In the genomic region with DNA sequence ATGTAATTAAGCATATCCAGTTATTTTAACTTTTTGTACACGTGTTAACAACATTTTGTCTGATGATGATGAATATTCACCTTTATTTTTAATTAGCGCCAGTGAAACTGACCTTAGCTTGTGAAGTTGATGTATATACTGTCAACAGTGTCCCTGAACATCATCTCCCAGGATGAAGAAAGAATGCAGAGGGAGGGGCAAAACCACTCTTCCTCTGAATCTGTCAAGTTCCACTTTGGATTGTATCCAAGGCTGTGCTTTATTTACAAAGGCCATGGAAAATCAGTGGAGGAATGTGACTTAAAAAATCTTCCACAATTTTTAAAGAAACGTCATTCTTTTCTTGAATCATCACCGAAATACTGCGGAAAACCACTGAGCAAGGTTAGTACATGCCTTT, we compare ENCODE assay signal across 1 cellular context.
TF ChIP-seq lines count a peak whose summit lies in the region.

No MANE protein-coding gene starts in this region.

TF ChIP-seq in HepG2, 621 proteins besides CTCF, POLR2A, EP300 and RAD21 (continued from another document and continues in another):
- TF ChIP-seq, protein P1, sequence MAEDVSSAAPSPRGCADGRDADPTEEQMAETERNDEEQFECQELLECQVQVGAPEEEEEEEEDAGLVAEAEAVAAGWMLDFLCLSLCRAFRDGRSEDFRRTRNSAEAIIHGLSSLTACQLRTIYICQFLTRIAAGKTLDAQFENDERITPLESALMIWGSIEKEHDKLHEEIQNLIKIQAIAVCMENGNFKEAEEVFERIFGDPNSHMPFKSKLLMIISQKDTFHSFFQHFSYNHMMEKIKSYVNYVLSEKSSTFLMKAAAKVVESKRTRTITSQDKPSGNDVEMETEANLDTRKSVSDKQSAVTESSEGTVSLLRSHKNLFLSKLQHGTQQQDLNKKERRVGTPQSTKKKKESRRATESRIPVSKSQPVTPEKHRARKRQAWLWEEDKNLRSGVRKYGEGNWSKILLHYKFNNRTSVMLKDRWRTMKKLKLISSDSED (CRISPR knock-in tag; IDR thresholded peaks at IDR 0.05), result no peak
- TF ChIP-seq, protein P2, sequence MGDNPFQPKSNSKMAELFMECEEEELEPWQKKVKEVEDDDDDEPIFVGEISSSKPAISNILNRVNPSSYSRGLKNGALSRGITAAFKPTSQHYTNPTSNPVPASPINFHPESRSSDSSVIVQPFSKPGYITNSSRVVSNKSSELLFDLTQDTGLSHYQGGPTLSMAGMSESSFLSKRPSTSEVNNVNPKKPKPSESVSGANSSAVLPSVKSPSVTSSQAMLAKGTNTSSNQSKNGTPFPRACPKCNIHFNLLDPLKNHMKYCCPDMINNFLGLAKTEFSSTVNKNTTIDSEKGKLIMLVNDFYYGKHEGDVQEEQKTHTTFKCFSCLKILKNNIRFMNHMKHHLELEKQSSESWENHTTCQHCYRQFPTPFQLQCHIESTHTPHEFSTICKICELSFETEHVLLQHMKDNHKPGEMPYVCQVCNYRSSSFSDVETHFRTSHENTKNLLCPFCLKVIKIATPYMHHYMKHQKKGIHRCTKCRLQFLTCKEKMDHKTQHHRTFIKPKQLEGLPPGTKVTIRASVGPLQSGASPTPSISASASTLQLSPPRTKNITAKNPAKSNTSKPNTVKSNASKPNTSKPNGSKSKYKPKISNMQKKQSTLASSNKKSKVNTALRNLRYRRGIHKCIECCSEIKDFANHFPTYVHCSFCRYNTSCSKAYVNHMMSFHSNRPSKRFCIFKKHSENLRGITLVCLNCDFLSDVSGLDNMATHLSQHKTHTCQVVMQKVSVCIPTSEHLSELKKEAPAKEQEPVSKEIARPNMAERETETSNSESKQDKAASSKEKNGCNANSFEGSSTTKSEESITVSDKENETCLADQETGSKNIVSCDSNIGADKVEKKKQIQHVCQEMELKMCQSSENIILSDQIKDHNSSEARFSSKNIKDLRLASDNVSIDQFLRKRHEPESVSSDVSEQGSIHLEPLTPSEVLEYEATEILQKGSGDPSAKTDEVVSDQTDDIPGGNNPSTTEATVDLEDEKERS (CRISPR knock-in tag; IDR thresholded peaks at IDR 0.05), result no peak
- TF ChIP-seq ETV5 (CRISPR knock-in tag; IDR thresholded peaks at IDR 0.05; ENCODE audit: borderline replicate concordance) (peak; percentile 53; the same call in 1 of the 2 replicates), PLRG1 (conservative IDR thresholded peaks at IDR 0.05) (no peak), DNMT1 (CRISPR knock-in tag; IDR thresholded peaks at IDR 0.05) (no peak), IRF2 (CRISPR knock-in tag; IDR thresholded peaks at IDR 0.05) (peak; percentile 84; the same call in 1 of the 2 replicates), ZNF790 (CRISPR knock-in tag; IDR thresholded peaks at IDR 0.05; ENCODE audit: borderline replicate concordance) (no peak), CHD4 (IDR thresholded peaks at IDR 0.05; ENCODE audit: borderline replicate concordance, low read length) (0 out of 2 replicates have a peak, but pooled peaks have one; percentile 17), ZSCAN22 (CRISPR knock-in tag; IDR thresholded peaks at IDR 0.05) (no peak), FOXO1 (CRISPR knock-in tag; IDR thresholded peaks at IDR 0.05) (peak; percentile 65; the same call in 1 of the 2 replicates), ZNF20 (CRISPR knock-in tag; IDR thresholded peaks at IDR 0.05) (no peak), MTA3 (CRISPR knock-in tag; IDR thresholded peaks at IDR 0.05) (no peak), EED (CRISPR knock-in tag; IDR thresholded peaks at IDR 0.05) (no peak), ZNF10 (CRISPR knock-in tag; IDR thresholded peaks at IDR 0.05; ENCODE audit: borderline replicate concordance, low read depth) (no peak), ZBTB20 (CRISPR knock-in tag; IDR thresholded peaks at IDR 0.05; ENCODE audit: borderline replicate concordance, low read depth) (peak; percentile 75), ZNF850 (CRISPR knock-in tag; conservative IDR thresholded peaks at IDR 0.05) (no peak), SIX4 (CRISPR knock-in tag; IDR thresholded peaks at IDR 0.05) (peak; percentile 59; the same call in 1 of the 2 replicates), SRSF1 (optimal IDR thresholded peaks at IDR 0.05; ENCODE audit: low read depth, low read length) (no peak), NR1H2 (CRISPR knock-in tag; IDR thresholded peaks at IDR 0.05; ENCODE audit: borderline replicate concordance, low read depth) (no peak), ZNF382 (CRISPR knock-in tag; IDR thresholded peaks at IDR 0.05; ENCODE audit: borderline replicate concordance) (no peak), HMG20A (CRISPR knock-in tag; IDR thresholded peaks at IDR 0.05; ENCODE audit: borderline replicate concordance) (peak; percentile 82; the same call in 1 of the 2 replicates), ZNF441 (CRISPR knock-in tag; IDR thresholded peaks at IDR 0.05; ENCODE audit: borderline replicate concordance) (no peak), SOX13 (IDR thresholded peaks at IDR 0.05) (0 out of 2 replicates have a peak, but pooled peaks have one; percentile 28), SOX13 (CRISPR knock-in tag; conservative IDR thresholded peaks at IDR 0.05 in 1 of 2, IDR thresholded peaks at IDR 0.05 in 1 of 2) (peak in 1 of 2 experiments; percentile 89; a peak in 2 of 4 replicates), JUND (CRISPR knock-in tag; IDR thresholded peaks at IDR 0.05) (no peak), ATM (IDR thresholded peaks at IDR 0.05; ENCODE audit: borderline replicate concordance) (no peak), AHR (CRISPR knock-in tag; IDR thresholded peaks at IDR 0.05) (no peak), TBP (CRISPR knock-in tag; IDR thresholded peaks at IDR 0.05) (no peak), SRF (IDR thresholded peaks at IDR 0.05; ENCODE audit: low read depth, low read length) (no peak), ZNF234 (CRISPR knock-in tag; conservative IDR thresholded peaks at IDR 0.05) (no peak), MIER2 (CRISPR knock-in tag; IDR thresholded peaks at IDR 0.05) (peak; percentile 19; the same call in 1 of the 2 replicates)
- TF ChIP-seq, protein P3, sequence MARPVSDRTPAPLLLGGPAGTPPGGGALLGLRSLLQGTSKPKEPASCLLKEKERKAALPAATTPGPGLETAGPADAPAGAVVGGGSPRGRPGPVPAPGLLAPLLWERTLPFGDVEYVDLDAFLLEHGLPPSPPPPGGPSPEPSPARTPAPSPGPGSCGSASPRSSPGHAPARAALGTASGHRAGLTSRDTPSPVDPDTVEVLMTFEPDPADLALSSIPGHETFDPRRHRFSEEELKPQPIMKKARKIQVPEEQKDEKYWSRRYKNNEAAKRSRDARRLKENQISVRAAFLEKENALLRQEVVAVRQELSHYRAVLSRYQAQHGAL (CRISPR knock-in tag; IDR thresholded peaks at IDR 0.05; ENCODE audit: not compliant biosample characterization), result no peak
- TF ChIP-seq, protein P4, sequence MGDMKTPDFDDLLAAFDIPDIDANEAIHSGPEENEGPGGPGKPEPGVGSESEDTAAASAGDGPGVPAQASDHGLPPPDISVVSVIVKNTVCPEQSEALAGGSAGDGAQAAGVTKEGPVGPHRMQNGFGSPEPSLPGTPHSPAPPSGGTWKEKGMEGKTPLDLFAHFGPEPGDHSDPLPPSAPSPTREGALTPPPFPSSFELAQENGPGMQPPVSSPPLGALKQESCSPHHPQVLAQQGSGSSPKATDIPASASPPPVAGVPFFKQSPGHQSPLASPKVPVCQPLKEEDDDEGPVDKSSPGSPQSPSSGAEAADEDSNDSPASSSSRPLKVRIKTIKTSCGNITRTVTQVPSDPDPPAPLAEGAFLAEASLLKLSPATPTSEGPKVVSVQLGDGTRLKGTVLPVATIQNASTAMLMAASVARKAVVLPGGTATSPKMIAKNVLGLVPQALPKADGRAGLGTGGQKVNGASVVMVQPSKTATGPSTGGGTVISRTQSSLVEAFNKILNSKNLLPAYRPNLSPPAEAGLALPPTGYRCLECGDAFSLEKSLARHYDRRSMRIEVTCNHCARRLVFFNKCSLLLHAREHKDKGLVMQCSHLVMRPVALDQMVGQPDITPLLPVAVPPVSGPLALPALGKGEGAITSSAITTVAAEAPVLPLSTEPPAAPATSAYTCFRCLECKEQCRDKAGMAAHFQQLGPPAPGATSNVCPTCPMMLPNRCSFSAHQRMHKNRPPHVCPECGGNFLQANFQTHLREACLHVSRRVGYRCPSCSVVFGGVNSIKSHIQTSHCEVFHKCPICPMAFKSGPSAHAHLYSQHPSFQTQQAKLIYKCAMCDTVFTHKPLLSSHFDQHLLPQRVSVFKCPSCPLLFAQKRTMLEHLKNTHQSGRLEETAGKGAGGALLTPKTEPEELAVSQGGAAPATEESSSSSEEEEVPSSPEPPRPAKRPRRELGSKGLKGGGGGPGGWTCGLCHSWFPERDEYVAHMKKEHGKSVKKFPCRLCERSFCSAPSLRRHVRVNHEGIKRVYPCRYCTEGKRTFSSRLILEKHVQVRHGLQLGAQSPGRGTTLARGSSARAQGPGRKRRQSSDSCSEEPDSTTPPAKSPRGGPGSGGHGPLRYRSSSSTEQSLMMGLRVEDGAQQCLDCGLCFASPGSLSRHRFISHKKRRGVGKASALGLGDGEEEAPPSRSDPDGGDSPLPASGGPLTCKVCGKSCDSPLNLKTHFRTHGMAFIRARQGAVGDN (CRISPR knock-in tag; IDR thresholded peaks at IDR 0.05), result no peak
- TF ChIP-seq, protein P5, sequence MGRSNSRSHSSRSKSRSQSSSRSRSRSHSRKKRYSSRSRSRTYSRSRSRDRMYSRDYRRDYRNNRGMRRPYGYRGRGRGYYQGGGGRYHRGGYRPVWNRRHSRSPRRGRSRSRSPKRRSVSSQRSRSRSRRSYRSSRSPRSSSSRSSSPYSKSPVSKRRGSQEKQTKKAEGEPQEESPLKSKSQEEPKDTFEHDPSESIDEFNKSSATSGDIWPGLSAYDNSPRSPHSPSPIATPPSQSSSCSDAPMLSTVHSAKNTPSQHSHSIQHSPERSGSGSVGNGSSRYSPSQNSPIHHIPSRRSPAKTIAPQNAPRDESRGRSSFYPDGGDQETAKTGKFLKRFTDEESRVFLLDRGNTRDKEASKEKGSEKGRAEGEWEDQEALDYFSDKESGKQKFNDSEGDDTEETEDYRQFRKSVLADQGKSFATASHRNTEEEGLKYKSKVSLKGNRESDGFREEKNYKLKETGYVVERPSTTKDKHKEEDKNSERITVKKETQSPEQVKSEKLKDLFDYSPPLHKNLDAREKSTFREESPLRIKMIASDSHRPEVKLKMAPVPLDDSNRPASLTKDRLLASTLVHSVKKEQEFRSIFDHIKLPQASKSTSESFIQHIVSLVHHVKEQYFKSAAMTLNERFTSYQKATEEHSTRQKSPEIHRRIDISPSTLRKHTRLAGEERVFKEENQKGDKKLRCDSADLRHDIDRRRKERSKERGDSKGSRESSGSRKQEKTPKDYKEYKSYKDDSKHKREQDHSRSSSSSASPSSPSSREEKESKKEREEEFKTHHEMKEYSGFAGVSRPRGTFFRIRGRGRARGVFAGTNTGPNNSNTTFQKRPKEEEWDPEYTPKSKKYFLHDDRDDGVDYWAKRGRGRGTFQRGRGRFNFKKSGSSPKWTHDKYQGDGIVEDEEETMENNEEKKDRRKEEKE (IDR thresholded peaks at IDR 0.05), result no peak
- TF ChIP-seq, protein P6, sequence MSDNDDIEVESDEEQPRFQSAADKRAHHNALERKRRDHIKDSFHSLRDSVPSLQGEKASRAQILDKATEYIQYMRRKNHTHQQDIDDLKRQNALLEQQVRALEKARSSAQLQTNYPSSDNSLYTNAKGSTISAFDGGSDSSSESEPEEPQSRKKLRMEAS (IDR thresholded peaks at IDR 0.05), result no peak
- TF ChIP-seq, protein P7, sequence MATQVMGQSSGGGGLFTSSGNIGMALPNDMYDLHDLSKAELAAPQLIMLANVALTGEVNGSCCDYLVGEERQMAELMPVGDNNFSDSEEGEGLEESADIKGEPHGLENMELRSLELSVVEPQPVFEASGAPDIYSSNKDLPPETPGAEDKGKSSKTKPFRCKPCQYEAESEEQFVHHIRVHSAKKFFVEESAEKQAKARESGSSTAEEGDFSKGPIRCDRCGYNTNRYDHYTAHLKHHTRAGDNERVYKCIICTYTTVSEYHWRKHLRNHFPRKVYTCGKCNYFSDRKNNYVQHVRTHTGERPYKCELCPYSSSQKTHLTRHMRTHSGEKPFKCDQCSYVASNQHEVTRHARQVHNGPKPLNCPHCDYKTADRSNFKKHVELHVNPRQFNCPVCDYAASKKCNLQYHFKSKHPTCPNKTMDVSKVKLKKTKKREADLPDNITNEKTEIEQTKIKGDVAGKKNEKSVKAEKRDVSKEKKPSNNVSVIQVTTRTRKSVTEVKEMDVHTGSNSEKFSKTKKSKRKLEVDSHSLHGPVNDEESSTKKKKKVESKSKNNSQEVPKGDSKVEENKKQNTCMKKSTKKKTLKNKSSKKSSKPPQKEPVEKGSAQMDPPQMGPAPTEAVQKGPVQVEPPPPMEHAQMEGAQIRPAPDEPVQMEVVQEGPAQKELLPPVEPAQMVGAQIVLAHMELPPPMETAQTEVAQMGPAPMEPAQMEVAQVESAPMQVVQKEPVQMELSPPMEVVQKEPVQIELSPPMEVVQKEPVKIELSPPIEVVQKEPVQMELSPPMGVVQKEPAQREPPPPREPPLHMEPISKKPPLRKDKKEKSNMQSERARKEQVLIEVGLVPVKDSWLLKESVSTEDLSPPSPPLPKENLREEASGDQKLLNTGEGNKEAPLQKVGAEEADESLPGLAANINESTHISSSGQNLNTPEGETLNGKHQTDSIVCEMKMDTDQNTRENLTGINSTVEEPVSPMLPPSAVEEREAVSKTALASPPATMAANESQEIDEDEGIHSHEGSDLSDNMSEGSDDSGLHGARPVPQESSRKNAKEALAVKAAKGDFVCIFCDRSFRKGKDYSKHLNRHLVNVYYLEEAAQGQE (IDR thresholded peaks at IDR 0.05; ENCODE audit: borderline replicate concordance in 1 of 2, low read depth in 1 of 2, low read length in 2 of 2), result 0 out of 4 replicates have a peak, but pooled peaks of 1 of the 2 experiments have one; percentile 27
